ENCODE assay signal across 25 cellular contexts in the genomic region with DNA sequence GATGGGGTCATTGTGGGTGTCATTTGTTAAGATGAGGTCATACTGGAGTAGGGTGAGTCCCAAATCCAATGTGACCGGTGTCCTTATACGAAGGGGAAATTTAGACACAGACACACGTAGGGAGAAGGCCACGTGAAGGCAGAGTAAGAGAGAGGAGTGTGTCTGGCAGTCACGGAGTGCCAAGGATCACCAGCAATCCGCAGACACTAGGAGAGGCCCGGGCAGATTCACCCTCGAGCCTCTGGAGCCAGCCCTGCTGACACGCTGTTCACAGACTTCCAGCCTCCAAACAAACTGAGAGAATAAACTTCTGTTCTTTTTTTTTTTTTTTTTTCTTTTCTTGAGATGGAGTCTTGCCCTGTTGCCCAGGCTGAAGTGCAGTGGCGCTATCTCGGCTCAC. TPM values are rescaled to one million over a fixed set of nuclear protein-coding genes. Genes with fewer than 3 reads are reported as not detected.
DNase-seq lines count a peak whose midpoint lies in the region; ATAC-seq and TF ChIP-seq lines count a peak whose summit lies in the region.
"Had no signal": no experiment of that assay in that cellular context is flagged by ENCODE, and none has a peak within 500 bp of the region (broad histone marks: within the 10 kb centered on the region; RNA-seq: fewer than 3 reads in every experiment).

No MANE protein-coding gene starts in this region.

- no peaks in the 10 kb centered on the region for H3K4me1 Mint-ChIP-seq in activated naive CD4-positive, alpha-beta T cell treated with anti-CD3 and anti-CD28 coated beads, Interleukin-2, amount 10 ng/mL, durations not matched to agents 7 days and 5 days
- no peaks in the 10 kb centered on the region for H3K4me1 Mint-ChIP-seq in GM23338
- H3K4me1 Mint-ChIP-seq in activated T-helper 1 cell treated with anti-CD3 and anti-CD28 coated beads, Interleukin-12 subunit alpha, Interleukin-12 subunit beta, Interleukin-2, Interleukin-4 antibody, amounts not matched to agents 30 ng/mL and 10 ng/mL and 1 ng/mL, durations not matched to agents 14 hours and 24 hours and 36 hours (ENCODE audit: low read depth) = no peaks in the 10 kb centered on the region
- H3K4me1 Mint-ChIP-seq in chondrocyte (ENCODE audit: low read depth) = no peaks in the 10 kb centered on the region
- no peaks in the 10 kb centered on the region for H3K4me1 Mint-ChIP-seq in stimulated activated effector memory CD8-positive, alpha-beta T cell treated with anti-CD3 and anti-CD28 coated beads, Interleukin-12 subunit alpha, Interleukin-12 subunit beta, amount 100 ng/mL, for 72 hours

- no peaks in the 10 kb centered on the region for H3F3A ChIP-seq in GM23338 (replicated peaks; ENCODE audit: low read depth)

- no peaks in the 10 kb centered on the region; the same call in 1 of the 2 replicates for H4K20me1 ChIP-seq in GM23338 (replicated peaks; ENCODE audit: insufficient read depth)

- 0 out of 2 replicates have a peak overlapping the region, but pooled peaks have one; percentile 26 for H3K27ac ChIP-seq in GM23338 (ENCODE audit: low read depth)
- H3K27ac ChIP-seq: 22Rv1; A549; BLaER1 treated with 17β-estradiol and CSF1 and Interleukin-3, amounts not matched to agents 10 nM and 100 nM; C4-2B had no signal

- no peaks in the 10 kb centered on the region for H3K27me3 ChIP-seq in GM23338 (ENCODE audit: insufficient read depth)
- H3K27me3 ChIP-seq: BLaER1 treated with 17β-estradiol and CSF1 and Interleukin-3, amounts not matched to agents 10 nM and 100 nM had no signal

- CTCF ChIA-PET in activated naive CD4-positive, alpha-beta T cell treated with anti-CD3 and anti-CD28 coated beads, Interleukin-2, amount 10 ng/mL, durations not matched to agents 7 days and 5 days (lab: Charles Lee) = no interaction called here

- DNase-seq in activated naive CD4-positive, alpha-beta T cell treated with anti-CD3 and anti-CD28 coated beads, Interleukin-2, amount 10 ng/mL, durations not matched to agents 7 days and 5 days = no peak
- no peak for DNase-seq in activated naive CD4-positive, alpha-beta T cell treated with anti-CD3 and anti-CD28 coated beads, Interleukin-2, amount 50 U/mL, for 16 hours
- no peak for DNase-seq in GM23338 (ENCODE audit: low spot score)
- no peak for DNase-seq in activated T-helper 1 cell treated with anti-CD3 and anti-CD28 coated beads, Interleukin-12 subunit alpha, Interleukin-12 subunit beta, Interleukin-2, Interleukin-4 antibody, amounts not matched to agents 30 ng/mL and 10 ng/mL and 1 ng/mL, durations not matched to agents 14 hours and 24 hours and 36 hours (ENCODE audit: low spot score)
- DNase-seq in chondrocyte (ENCODE audit: low spot score) = peak; percentile 70
- DNase-seq in UCSD-AML1 (lab: John Stamatoyannopoulos, UW; ENCODE audit: unreplicated experiment) = no peak
- DNase-seq in stimulated activated effector memory CD8-positive, alpha-beta T cell treated with anti-CD3 and anti-CD28 coated beads, Interleukin-12 subunit alpha, Interleukin-12 subunit beta, amount 100 ng/mL, for 72 hours (ENCODE audit: low spot score in 2 of 2) = no peak
- no peak for DNase-seq in KG1 (lab: John Stamatoyannopoulos, UW)
- DNase-seq: AML-193; Caco-2; Calu3; CD4-positive, alpha-beta T cell; CD8-positive, alpha-beta T cell; DMS153; DMS53; DMS79; DND-41; EL; GDM1 had no signal

- H3K4me3 ChIP-seq in GM23338 = no peak overlapping the region
- H3K4me3 ChIP-seq: A549; BLaER1 treated with 17β-estradiol and CSF1 and Interleukin-3, amounts not matched to agents 10 nM and 100 nM; GM12878 had no signal

- no peak overlapping the region for H3K4me3 Mint-ChIP-seq in activated naive CD4-positive, alpha-beta T cell treated with anti-CD3 and anti-CD28 coated beads, Interleukin-2, amount 10 ng/mL, durations not matched to agents 7 days and 5 days
- no peak overlapping the region for H3K4me3 Mint-ChIP-seq in GM23338
- no peak overlapping the region for H3K4me3 Mint-ChIP-seq in activated T-helper 1 cell treated with anti-CD3 and anti-CD28 coated beads, Interleukin-12 subunit alpha, Interleukin-12 subunit beta, Interleukin-2, Interleukin-4 antibody, amounts not matched to agents 30 ng/mL and 10 ng/mL and 1 ng/mL, durations not matched to agents 14 hours and 24 hours and 36 hours
- H3K4me3 Mint-ChIP-seq in chondrocyte (ENCODE audit: unreplicated experiment) = no peak overlapping the region
- no peak overlapping the region for H3K4me3 Mint-ChIP-seq in stimulated activated effector memory CD8-positive, alpha-beta T cell treated with anti-CD3 and anti-CD28 coated beads, Interleukin-12 subunit alpha, Interleukin-12 subunit beta, amount 100 ng/mL, for 72 hours
- H3K4me3 Mint-ChIP-seq: B cell; CD4-positive, alpha-beta T cell; CD8-positive, alpha-beta T cell had no signal

- peaks cover 28% of the 10 kb centered on the region for H3K36me3 Mint-ChIP-seq in activated naive CD4-positive, alpha-beta T cell treated with anti-CD3 and anti-CD28 coated beads, Interleukin-2, amount 10 ng/mL, durations not matched to agents 7 days and 5 days
- H3K36me3 Mint-ChIP-seq in GM23338 (ENCODE audit: low read depth) (peaks cover 46% of the 10 kb centered on the region), chondrocyte (ENCODE audit: low read depth) (peaks cover 13% of the 10 kb centered on the region)
- H3K36me3 Mint-ChIP-seq in activated T-helper 1 cell treated with anti-CD3 and anti-CD28 coated beads, Interleukin-12 subunit alpha, Interleukin-12 subunit beta, Interleukin-2, Interleukin-4 antibody, amounts not matched to agents 30 ng/mL and 10 ng/mL and 1 ng/mL, durations not matched to agents 14 hours and 24 hours and 36 hours (ENCODE audit: low read depth) = peaks cover 23% of the 10 kb centered on the region
- peaks cover 35% of the 10 kb centered on the region for H3K36me3 Mint-ChIP-seq in stimulated activated effector memory CD8-positive, alpha-beta T cell treated with anti-CD3 and anti-CD28 coated beads, Interleukin-12 subunit alpha, Interleukin-12 subunit beta, amount 100 ng/mL, for 72 hours

- H3K27ac Mint-ChIP-seq in activated naive CD4-positive, alpha-beta T cell treated with anti-CD3 and anti-CD28 coated beads, Interleukin-2, amount 10 ng/mL, durations not matched to agents 7 days and 5 days = peak overlapping the region; percentile 51
- H3K27ac Mint-ChIP-seq in GM23338 (no peak overlapping the region), chondrocyte (ENCODE audit: unreplicated experiment) (no peak overlapping the region)
- peak overlapping the region; percentile 48 for H3K27ac Mint-ChIP-seq in activated T-helper 1 cell treated with anti-CD3 and anti-CD28 coated beads, Interleukin-12 subunit alpha, Interleukin-12 subunit beta, Interleukin-2, Interleukin-4 antibody, amounts not matched to agents 30 ng/mL and 10 ng/mL and 1 ng/mL, durations not matched to agents 14 hours and 24 hours and 36 hours
- H3K27ac Mint-ChIP-seq in stimulated activated effector memory CD8-positive, alpha-beta T cell treated with anti-CD3 and anti-CD28 coated beads, Interleukin-12 subunit alpha, Interleukin-12 subunit beta, amount 100 ng/mL, for 72 hours = no peak overlapping the region
- H3K27ac Mint-ChIP-seq: B cell; CD4-positive, alpha-beta T cell; CD8-positive, alpha-beta T cell had no signal

- intact Hi-C loops in activated T-helper 1 cell treated with anti-CD3 and anti-CD28 coated beads, Interleukin-12 subunit alpha, Interleukin-12 subunit beta, Interleukin-2, Interleukin-4 antibody, amounts not matched to agents 30 ng/mL and 10 ng/mL and 1 ng/mL, durations not matched to agents 14 hours and 24 hours and 36 hours (cut with micrococcal nuclease) = no loop called here

- H3K36me3 ChIP-seq in GM23338 (ENCODE audit: insufficient read depth) = peaks cover 5% of the 10 kb centered on the region; the same call in 1 of the 2 replicates

- H3K9me3 Mint-ChIP-seq in activated naive CD4-positive, alpha-beta T cell treated with anti-CD3 and anti-CD28 coated beads, Interleukin-2, amount 10 ng/mL, durations not matched to agents 7 days and 5 days = no peaks in the 10 kb centered on the region
- no peaks in the 10 kb centered on the region for H3K9me3 Mint-ChIP-seq in GM23338
- H3K9me3 Mint-ChIP-seq in activated T-helper 1 cell treated with anti-CD3 and anti-CD28 coated beads, Interleukin-12 subunit alpha, Interleukin-12 subunit beta, Interleukin-2, Interleukin-4 antibody, amounts not matched to agents 30 ng/mL and 10 ng/mL and 1 ng/mL, durations not matched to agents 14 hours and 24 hours and 36 hours = no peaks in the 10 kb centered on the region
- H3K9me3 Mint-ChIP-seq in chondrocyte (ENCODE audit: low read depth) = peaks cover 3% of the 10 kb centered on the region
- H3K9me3 Mint-ChIP-seq in stimulated activated effector memory CD8-positive, alpha-beta T cell treated with anti-CD3 and anti-CD28 coated beads, Interleukin-12 subunit alpha, Interleukin-12 subunit beta, amount 100 ng/mL, for 72 hours = no peaks in the 10 kb centered on the region
- H3K9me3 Mint-ChIP-seq: CD4-positive, alpha-beta T cell; CD8-positive, alpha-beta T cell had no signal

- no peak for ATAC-seq in GM23338
- no peak for ATAC-seq in stimulated activated effector memory CD8-positive, alpha-beta T cell treated with anti-CD3 and anti-CD28 coated beads, Interleukin-12 subunit alpha, Interleukin-12 subunit beta, amount 100 ng/mL, for 72 hours
- ATAC-seq: A549; CD8-positive, alpha-beta T cell; GM12878 had no signal

- H3K4me2 ChIP-seq in GM23338 = no peak overlapping the region
- H3K4me2 ChIP-seq: A549; BLaER1 treated with 17β-estradiol and CSF1 and Interleukin-3, amounts not matched to agents 10 nM and 100 nM had no signal

- TF ChIP-seq CTCF in GM23338 (conservative IDR thresholded peaks at IDR 0.05; ENCODE audit: low read depth in 2 of 2) (no peak), chondrocyte (IDR thresholded peaks at IDR 0.05) (no peak)

- H2AFZ ChIP-seq in GM23338 = no peak overlapping the region

- no peaks in the 10 kb centered on the region for H3K79me2 ChIP-seq in GM23338 (replicated peaks; ENCODE audit: insufficient read depth)

- no peaks in the 10 kb centered on the region for H3K9me2 ChIP-seq in GM23338 (ENCODE audit: insufficient read depth)

- H3K4me1 ChIP-seq in GM23338 (ENCODE audit: insufficient read depth) = no peaks in the 10 kb centered on the region
- H3K4me1 ChIP-seq: A549, Caco-2 had no signal

- no peaks in the 10 kb centered on the region for H3K27me3 Mint-ChIP-seq in activated naive CD4-positive, alpha-beta T cell treated with anti-CD3 and anti-CD28 coated beads, Interleukin-2, amount 10 ng/mL, durations not matched to agents 7 days and 5 days
- peaks cover 4% of the 10 kb centered on the region for H3K27me3 Mint-ChIP-seq in GM23338 (ENCODE audit: insufficient read depth, low read depth, poor library complexity)
- no peaks in the 10 kb centered on the region for H3K27me3 Mint-ChIP-seq in activated T-helper 1 cell treated with anti-CD3 and anti-CD28 coated beads, Interleukin-12 subunit alpha, Interleukin-12 subunit beta, Interleukin-2, Interleukin-4 antibody, amounts not matched to agents 30 ng/mL and 10 ng/mL and 1 ng/mL, durations not matched to agents 14 hours and 24 hours and 36 hours (ENCODE audit: insufficient read depth)
- H3K27me3 Mint-ChIP-seq in chondrocyte (ENCODE audit: low read depth) = no peaks in the 10 kb centered on the region
- H3K27me3 Mint-ChIP-seq: B cell; CD4-positive, alpha-beta T cell had no signal

RNA-seq across cellular contexts. Expression of a gene that starts 24.9 kb away (rescaled TPM):
- 10.7 and 12.6 TPM in 2 replicates for total RNA-seq in GM23338 (2014; rRNA removed; shearing (Covaris generic))
- 5.8 and 7.5 TPM in 2 replicates for polyA plus RNA-seq in GM23338 (2016; fragmentation: Nextera tagmentation; extraction: Ambion mirVana)
- total RNA-seq in activated T-helper 1 cell treated with anti-CD3 and anti-CD28 coated beads, Interleukin-12 subunit alpha, Interleukin-12 subunit beta, Interleukin-2, Interleukin-4 antibody, amounts not matched to agents 30 ng/mL and 10 ng/mL and 1 ng/mL, durations not matched to agents 14 hours and 24 hours and 36 hours = 35.0 and 35.2 TPM in 2 replicates
- total RNA-seq in chondrocyte = 6.8 to 11.8 TPM (median 7.1 TPM) in 3 replicates

RNA-seq across cellular contexts. Expression of a gene that starts 29.4 kb away (rescaled TPM):
- total RNA-seq in GM23338 (2014; rRNA removed; shearing (Covaris generic)) = 52.9 and 61.5 TPM in 2 replicates
- polyA plus RNA-seq in GM23338 (2016; fragmentation: Nextera tagmentation; extraction: Ambion mirVana) = 16.0 and 17.4 TPM in 2 replicates
- total RNA-seq in activated T-helper 1 cell treated with anti-CD3 and anti-CD28 coated beads, Interleukin-12 subunit alpha, Interleukin-12 subunit beta, Interleukin-2, Interleukin-4 antibody, amounts not matched to agents 30 ng/mL and 10 ng/mL and 1 ng/mL, durations not matched to agents 14 hours and 24 hours and 36 hours = 47.5 and 50.2 TPM in 2 replicates
- 11.8 to 15.3 TPM (median 14.0 TPM) in 3 replicates for total RNA-seq in chondrocyte

RNA-seq across cellular contexts. Expression of a gene that starts 46.9 kb away (rescaled TPM):
- 64.4 and 64.5 TPM in 2 replicates for total RNA-seq in GM23338 (2014; rRNA removed; shearing (Covaris generic))
- polyA plus RNA-seq in GM23338 (2016; fragmentation: Nextera tagmentation; extraction: Ambion mirVana) = 31.1 and 33.0 TPM in 2 replicates
- 26.7 and 27.8 TPM in 2 replicates for total RNA-seq in activated T-helper 1 cell treated with anti-CD3 and anti-CD28 coated beads, Interleukin-12 subunit alpha, Interleukin-12 subunit beta, Interleukin-2, Interleukin-4 antibody, amounts not matched to agents 30 ng/mL and 10 ng/mL and 1 ng/mL, durations not matched to agents 14 hours and 24 hours and 36 hours
- total RNA-seq in chondrocyte = 22.6 to 27.6 TPM (median 23.7 TPM) in 3 replicates

Comparison
In these comparisons a context has a peak if more than half of its experiments do, and no peak if none do; other contexts are left out.
1. H3K27ac Mint-ChIP-seq: peak in activated naive CD4-positive, alpha-beta T cell treated with anti-CD3 and anti-CD28 coated beads, Interleukin-2, amount 10 ng/mL, durations not matched to agents 7 days and 5 days (single experiment) and activated T-helper 1 cell treated with anti-CD3 and anti-CD28 coated beads, Interleukin-12 subunit alpha, Interleukin-12 subunit beta, Interleukin-2, Interleukin-4 antibody, amounts not matched to agents 30 ng/mL and 10 ng/mL and 1 ng/mL, durations not matched to agents 14 hours and 24 hours and 36 hours (single experiment); none in GM23338 (single experiment), chondrocyte (single experiment) and stimulated activated effector memory CD8-positive, alpha-beta T cell treated with anti-CD3 and anti-CD28 coated beads, Interleukin-12 subunit alpha, Interleukin-12 subunit beta, amount 100 ng/mL, for 72 hours (single experiment).